ENCODE assay signal across 39 cellular contexts in genomic region chr9:110528645-110529044, GRCh38. TPM values are rescaled to one million over a fixed set of nuclear protein-coding genes. Genes with fewer than 3 reads are reported as not detected.
"Had no signal": no experiment of that assay in that cellular context is flagged by ENCODE, and none has a peak within 500 bp of the region (broad histone marks: within the 10 kb centered on the region; RNA-seq: fewer than 3 reads in every experiment).

No MANE protein-coding gene starts in this region.

- FAIRE-seq: bronchial epithelial cell, TTC549 had no signal

- H3K36me3 ChIP-seq: ascending aorta, cardiac muscle cell had no signal

- DNase-seq: activated CD4-positive, alpha-beta memory T cell treated with anti-CD3 and anti-CD28 coated beads, Interleukin-2, amount 10 ng/mL, durations not matched to agents 7 days and 5 days; activated CD4-positive, alpha-beta T cell treated with anti-CD3 and anti-CD28 coated beads for 1 hour; activated CD4-positive, alpha-beta T cell treated with anti-CD3 and anti-CD28 coated beads for 36 hours; activated CD4-positive, alpha-beta T cell treated with anti-CD3 and anti-CD28 coated beads for 48 hours; activated CD4-positive, alpha-beta T cell treated with anti-CD3 and anti-CD28 coated beads, Interleukin-2, amount 10 ng/mL, durations not matched to agents 7 days and 5 days; activated CD4-positive, alpha-beta T cell treated with anti-CD3 and anti-CD28 coated beads, Interleukin-2, amount 50 U/mL, for 48 hours; activated CD4-positive, CD25-positive, alpha-beta regulatory T cell; activated CD8-positive, alpha-beta memory T cell treated with anti-CD3 and anti-CD28 coated beads for 24 hours; activated CD8-positive, alpha-beta memory T cell treated with anti-CD3 and anti-CD28 coated beads, Interleukin-2, amount 10 ng/mL, durations not matched to agents 7 days and 5 days; activated CD8-positive, alpha-beta memory T cell treated with anti-CD3 and anti-CD28 coated beads, Interleukin-2, amount 50 U/mL, for 48 hours; activated CD8-positive, alpha-beta T cell treated with anti-CD3 and anti-CD28 coated beads, Interleukin-2, amount 10 ng/mL, durations not matched to agents 7 days and 5 days; activated effector memory CD4-positive, alpha-beta T cell treated with Interleukin-2 at 50 U/mL for 16 hours; activated gamma-delta T cell; activated naive CD4-positive, alpha-beta T cell treated with anti-CD3 and anti-CD28 coated beads, Interleukin-2, amount 10 ng/mL, durations not matched to agents 7 days and 5 days; activated naive CD4-positive, alpha-beta T cell treated with Interleukin-2 at 50 U/mL for 16 hours; activated naive CD8-positive, alpha-beta T cell treated with anti-CD3 and anti-CD28 coated beads, Interleukin-2, amount 10 ng/mL, durations not matched to agents 7 days and 5 days; activated naive CD8-positive, alpha-beta T cell treated with anti-CD3 and anti-CD28 coated beads, Interleukin-2, amount 50 U/mL, for 24 hours; activated T-cell treated with anti-CD3 and anti-CD28 coated beads, Interleukin-2, amount 50 U/mL, for 24 hours; activated T-cell treated with anti-CD3 and anti-CD28 coated beads, Interleukin-2, amount 50 U/mL, for 48 hours; amygdala; anterior cingulate cortex; caudate nucleus; cerebellar nuclear complex; T-helper 1 cell; T-helper 2 cell; T-helper 9 cell had no signal

- H3K27ac ChIP-seq: ascending aorta, cardiac muscle cell, VCaP had no signal

- H3K4me1 Mint-ChIP-seq: activated CD4-positive, alpha-beta memory T cell treated with anti-CD3 and anti-CD28 coated beads, Interleukin-2, amount 10 ng/mL, durations not matched to agents 7 days and 5 days; activated CD4-positive, alpha-beta T cell treated with anti-CD3 and anti-CD28 coated beads for 36 hours; activated CD4-positive, alpha-beta T cell treated with anti-CD3 and anti-CD28 coated beads, Interleukin-2, amount 10 ng/mL, durations not matched to agents 7 days and 5 days; activated CD8-positive, alpha-beta memory T cell treated with anti-CD3 and anti-CD28 coated beads, Interleukin-2, amount 10 ng/mL, durations not matched to agents 7 days and 5 days; activated naive CD4-positive, alpha-beta T cell treated with anti-CD3 and anti-CD28 coated beads, Interleukin-2, amount 10 ng/mL, durations not matched to agents 7 days and 5 days; activated naive CD4-positive, alpha-beta T cell treated with anti-CD3 and anti-CD28 coated beads, Interleukin-2, amount 50 U/mL, for 24 hours; activated naive CD8-positive, alpha-beta T cell treated with anti-CD3 and anti-CD28 coated beads, Interleukin-2, amount 10 ng/mL, durations not matched to agents 7 days and 5 days; activated naive CD8-positive, alpha-beta T cell treated with anti-CD3 and anti-CD28 coated beads, Interleukin-2, amount 50 U/mL, for 24 hours; central memory CD8-positive, alpha-beta T cell had no signal

- H3K4me3 Mint-ChIP-seq: activated CD4-positive, alpha-beta memory T cell treated with anti-CD3 and anti-CD28 coated beads, Interleukin-2, amount 10 ng/mL, durations not matched to agents 7 days and 5 days; activated CD4-positive, alpha-beta T cell treated with anti-CD3 and anti-CD28 coated beads for 36 hours; activated CD4-positive, alpha-beta T cell treated with anti-CD3 and anti-CD28 coated beads, Interleukin-2, amount 10 ng/mL, durations not matched to agents 7 days and 5 days; activated CD8-positive, alpha-beta memory T cell treated with anti-CD3 and anti-CD28 coated beads, Interleukin-2, amount 10 ng/mL, durations not matched to agents 7 days and 5 days; activated CD8-positive, alpha-beta T cell treated with anti-CD3 and anti-CD28 coated beads, Interleukin-2, amount 10 ng/mL, durations not matched to agents 7 days and 5 days; activated naive CD4-positive, alpha-beta T cell treated with anti-CD3 and anti-CD28 coated beads, Interleukin-2, amount 10 ng/mL, durations not matched to agents 7 days and 5 days; activated naive CD4-positive, alpha-beta T cell treated with anti-CD3 and anti-CD28 coated beads, Interleukin-2, amount 50 U/mL, for 24 hours; activated naive CD8-positive, alpha-beta T cell; activated naive CD8-positive, alpha-beta T cell treated with anti-CD3 and anti-CD28 coated beads, Interleukin-2, amount 10 ng/mL, durations not matched to agents 7 days and 5 days; activated naive CD8-positive, alpha-beta T cell treated with anti-CD3 and anti-CD28 coated beads, Interleukin-2, amount 50 U/mL, for 24 hours; activated T-cell treated with anti-CD3 and anti-CD28 coated beads, Interleukin-2, amount 50 U/mL, for 24 hours; brain; central memory CD8-positive, alpha-beta T cell; T-helper 1 cell treated with Interleukin-12 subunit alpha and Interleukin-12 subunit beta and Interleukin-4 antibody, amounts not matched to agents 30 μg/mL and 1 μg/mL, for 36 hours; T-helper 2 cell treated with Interferon-gamma antibody and Interleukin-4, amounts not matched to agents 5 μg/mL and 100 μg/mL, for 36 hours had no signal

- H3K27me3 Mint-ChIP-seq: activated CD4-positive, alpha-beta memory T cell treated with anti-CD3 and anti-CD28 coated beads, Interleukin-2, amount 10 ng/mL, durations not matched to agents 7 days and 5 days; activated CD4-positive, alpha-beta T cell treated with anti-CD3 and anti-CD28 coated beads for 36 hours; activated CD8-positive, alpha-beta memory T cell treated with anti-CD3 and anti-CD28 coated beads, Interleukin-2, amount 10 ng/mL, durations not matched to agents 7 days and 5 days; activated naive CD4-positive, alpha-beta T cell treated with anti-CD3 and anti-CD28 coated beads, Interleukin-2, amount 10 ng/mL, durations not matched to agents 7 days and 5 days; activated naive CD4-positive, alpha-beta T cell treated with anti-CD3 and anti-CD28 coated beads, Interleukin-2, amount 50 U/mL, for 24 hours; activated naive CD8-positive, alpha-beta T cell; activated naive CD8-positive, alpha-beta T cell treated with anti-CD3 and anti-CD28 coated beads, Interleukin-2, amount 10 ng/mL, durations not matched to agents 7 days and 5 days; activated T-cell treated with anti-CD3 and anti-CD28 coated beads, Interleukin-2, amount 50 U/mL, for 24 hours; central memory CD8-positive, alpha-beta T cell had no signal

- H3K36me3 Mint-ChIP-seq: activated CD8-positive, alpha-beta memory T cell treated with anti-CD3 and anti-CD28 coated beads, Interleukin-2, amount 10 ng/mL, durations not matched to agents 7 days and 5 days; activated naive CD4-positive, alpha-beta T cell treated with anti-CD3 and anti-CD28 coated beads, Interleukin-2, amount 10 ng/mL, durations not matched to agents 7 days and 5 days; activated naive CD4-positive, alpha-beta T cell treated with anti-CD3 and anti-CD28 coated beads, Interleukin-2, amount 50 U/mL, for 24 hours; activated naive CD8-positive, alpha-beta T cell; activated naive CD8-positive, alpha-beta T cell treated with anti-CD3 and anti-CD28 coated beads, Interleukin-2, amount 10 ng/mL, durations not matched to agents 7 days and 5 days; brain had no signal

- H3K9me3 Mint-ChIP-seq: activated CD4-positive, alpha-beta memory T cell treated with anti-CD3 and anti-CD28 coated beads, Interleukin-2, amount 10 ng/mL, durations not matched to agents 7 days and 5 days; activated CD4-positive, alpha-beta T cell treated with anti-CD3 and anti-CD28 coated beads, Interleukin-2, amount 10 ng/mL, durations not matched to agents 7 days and 5 days; activated naive CD4-positive, alpha-beta T cell treated with anti-CD3 and anti-CD28 coated beads, Interleukin-2, amount 10 ng/mL, durations not matched to agents 7 days and 5 days; activated naive CD8-positive, alpha-beta T cell treated with anti-CD3 and anti-CD28 coated beads, Interleukin-2, amount 10 ng/mL, durations not matched to agents 7 days and 5 days; activated naive CD8-positive, alpha-beta T cell treated with anti-CD3 and anti-CD28 coated beads, Interleukin-2, amount 50 U/mL, for 24 hours; activated T-helper 2 cell treated with anti-CD3 and anti-CD28 coated beads, Interferon-gamma antibody, Interleukin-2, Interleukin-4, amounts not matched to agents 10 μg/mL and 5 μg/mL and 100 μg/mL, durations not matched to agents 14 hours and 24 hours and 36 hours; T-helper 1 cell treated with Interleukin-12 subunit alpha and Interleukin-12 subunit beta and Interleukin-4 antibody, amounts not matched to agents 30 μg/mL and 1 μg/mL, for 36 hours; T-helper 2 cell treated with Interferon-gamma antibody and Interleukin-4, amounts not matched to agents 5 μg/mL and 100 μg/mL, for 36 hours had no signal

- H3K4me1 ChIP-seq: ascending aorta had no signal

- ATAC-seq: activated CD4-positive, alpha-beta T cell treated with anti-CD3 and anti-CD28 coated beads for 36 hours; activated CD4-positive, CD25-positive, alpha-beta regulatory T cell treated with anti-CD3 and anti-CD28 coated beads, Interleukin-2, amount 50 U/mL, for 24 hours; activated CD8-positive, alpha-beta memory T cell treated with anti-CD3 and anti-CD28 coated beads, Interleukin-2, amount 10 ng/mL, durations not matched to agents 7 days and 5 days; activated CD8-positive, alpha-beta T cell treated with anti-CD3 and anti-CD28 coated beads, Interleukin-2, amount 10 ng/mL, durations not matched to agents 7 days and 5 days; activated naive CD8-positive, alpha-beta T cell treated with anti-CD3 and anti-CD28 coated beads, Interleukin-2, amount 50 U/mL, for 24 hours had no signal

- H3K27me3 ChIP-seq: ascending aorta, cardiac muscle cell had no signal

- H3K4me3 ChIP-seq: ascending aorta, cardiac muscle cell had no signal

- H3K27ac Mint-ChIP-seq: activated CD4-positive, alpha-beta memory T cell treated with anti-CD3 and anti-CD28 coated beads, Interleukin-2, amount 10 ng/mL, durations not matched to agents 7 days and 5 days; activated CD4-positive, alpha-beta T cell treated with anti-CD3 and anti-CD28 coated beads for 36 hours; activated CD4-positive, alpha-beta T cell treated with anti-CD3 and anti-CD28 coated beads, Interleukin-2, amount 10 ng/mL, durations not matched to agents 7 days and 5 days; activated CD8-positive, alpha-beta memory T cell treated with anti-CD3 and anti-CD28 coated beads, Interleukin-2, amount 10 ng/mL, durations not matched to agents 7 days and 5 days; activated CD8-positive, alpha-beta T cell treated with anti-CD3 and anti-CD28 coated beads, Interleukin-2, amount 10 ng/mL, durations not matched to agents 7 days and 5 days; activated naive CD4-positive, alpha-beta T cell treated with anti-CD3 and anti-CD28 coated beads, Interleukin-2, amount 10 ng/mL, durations not matched to agents 7 days and 5 days; activated naive CD4-positive, alpha-beta T cell treated with anti-CD3 and anti-CD28 coated beads, Interleukin-2, amount 50 U/mL, for 24 hours; activated naive CD8-positive, alpha-beta T cell; activated naive CD8-positive, alpha-beta T cell treated with anti-CD3 and anti-CD28 coated beads, Interleukin-2, amount 10 ng/mL, durations not matched to agents 7 days and 5 days; activated naive CD8-positive, alpha-beta T cell treated with anti-CD3 and anti-CD28 coated beads, Interleukin-2, amount 50 U/mL, for 24 hours; activated T-cell treated with anti-CD3 and anti-CD28 coated beads, Interleukin-2, amount 50 U/mL, for 24 hours; activated T-helper 2 cell treated with anti-CD3 and anti-CD28 coated beads, Interferon-gamma antibody, Interleukin-2, Interleukin-4, amounts not matched to agents 10 μg/mL and 5 μg/mL and 100 μg/mL, durations not matched to agents 14 hours and 24 hours and 36 hours; brain; T-helper 1 cell treated with Interleukin-12 subunit alpha and Interleukin-12 subunit beta and Interleukin-4 antibody, amounts not matched to agents 30 μg/mL and 1 μg/mL, for 36 hours; T-helper 2 cell treated with Interferon-gamma antibody and Interleukin-4, amounts not matched to agents 5 μg/mL and 100 μg/mL, for 36 hours had no signal

RNA-seq across cellular contexts. Expression of gene SVEP1, which starts 50.9 kb away (rescaled TPM):
- total RNA-seq: activated CD4-positive, alpha-beta memory T cell treated with anti-CD3 and anti-CD28 coated beads, Interleukin-2, amount 10 ng/mL, durations not matched to agents 7 days and 5 days; activated CD4-positive, alpha-beta T cell treated with anti-CD3 and anti-CD28 coated beads for 36 hours; activated CD4-positive, alpha-beta T cell treated with anti-CD3 and anti-CD28 coated beads, Interleukin-2, amount 10 ng/mL, durations not matched to agents 7 days and 5 days; activated CD8-positive, alpha-beta memory T cell treated with anti-CD3 and anti-CD28 coated beads, Interleukin-2, amount 10 ng/mL, durations not matched to agents 7 days and 5 days; activated CD8-positive, alpha-beta T cell treated with anti-CD3 and anti-CD28 coated beads, Interleukin-2, amount 10 ng/mL, durations not matched to agents 7 days and 5 days; activated naive CD8-positive, alpha-beta T cell treated with anti-CD3 and anti-CD28 coated beads, Interleukin-2, amount 10 ng/mL, durations not matched to agents 7 days and 5 days; activated T-helper 2 cell treated with anti-CD3 and anti-CD28 coated beads, Interferon-gamma antibody, Interleukin-2, Interleukin-4, amounts not matched to agents 10 μg/mL and 5 μg/mL and 100 μg/mL, durations not matched to agents 14 hours and 24 hours and 36 hours had no signal
